In genomic region chr3:127545711-127546457, GRCh38 we compare ENCODE assay signal across 1 cellular context.
TF ChIP-seq lines count a peak whose summit lies in the region.

No MANE protein-coding gene starts in this region.

TF ChIP-seq in H1, 55 proteins besides CTCF, POLR2A, EP300 and RAD21:
- no peak for TF ChIP-seq HDAC6 (IDR thresholded peaks at IDR 0.05; ENCODE audit: low read depth, low read length)
- no peak for TF ChIP-seq ASH2L (IDR thresholded peaks at IDR 0.05; ENCODE audit: low read length)
- TF ChIP-seq NRF1 (IDR thresholded peaks at IDR 0.05; ENCODE audit: low read depth, low read length) = no peak
- TF ChIP-seq SRF (IDR thresholded peaks at IDR 0.05; ENCODE audit: low read depth, low read length) = no peak
- no peak for TF ChIP-seq KDM1A (IDR thresholded peaks at IDR 0.05; ENCODE audit: borderline replicate concordance, low read length)
- TF ChIP-seq SUZ12 (IDR thresholded peaks at IDR 0.05; ENCODE audit: low read length) = no peak
- TF ChIP-seq TBP (IDR thresholded peaks at IDR 0.05; ENCODE audit: low read depth, low read length) = no peak
- TF ChIP-seq ATF2 (IDR thresholded peaks at IDR 0.05; ENCODE audit: low read length) = no peak
- TF ChIP-seq POLR2AphosphoS5 (IDR thresholded peaks at IDR 0.05; ENCODE audit: low read depth, low read length) = no peak
- no peak for TF ChIP-seq RFX5 (IDR thresholded peaks at IDR 0.05; ENCODE audit: borderline replicate concordance, low read depth, low read length)
- TF ChIP-seq CEBPB (IDR thresholded peaks at IDR 0.05; ENCODE audit: low read depth, low read length) = no peak
- TF ChIP-seq SP4 (IDR thresholded peaks at IDR 0.05; ENCODE audit: low read length) = no peak
- no peak for TF ChIP-seq RNF2 (IDR thresholded peaks at IDR 0.05; ENCODE audit: borderline replicate concordance, low read depth, low read length, missing control alignments, poor library complexity, severe bottlenecking)
- no peak for TF ChIP-seq GTF2F1 (IDR thresholded peaks at IDR 0.05; ENCODE audit: borderline replicate concordance, low read depth, low read length)
- TF ChIP-seq JUND (IDR thresholded peaks at IDR 0.05; ENCODE audit: low read length) = no peak
- TF ChIP-seq CREB1 (IDR thresholded peaks at IDR 0.05) = no peak
